Comparison of ENCODE assay signal across 8 cellular contexts in genomic region chr16:4288148-4288921, GRCh38. TPM values are rescaled to one million over a fixed set of nuclear protein-coding genes. Genes with fewer than 3 reads are reported as not detected.
A peak's percentile ranks its signal among the peaks of the same experiment; 100 is the strongest.
DNase-seq lines count a peak whose midpoint lies in the region; ATAC-seq and TF ChIP-seq lines count a peak whose summit lies in the region.

No MANE protein-coding gene starts in this region.

- H3K9ac ChIP-seq in HCT116 (ENCODE audit: low read length) (peak overlapping the region; percentile 53), endodermal cell (ENCODE audit: extremely low read depth, low read length, poor library complexity, severe bottlenecking) (no peak overlapping the region)

- H3K27ac ChIP-seq in HCT116 (ENCODE audit: low read depth, low read length) = no peak overlapping the region; the same call in 1 of the 2 replicates
- H3K27ac ChIP-seq in endodermal cell (ENCODE audit: low read depth, low read length) = no peak overlapping the region

- DNase-seq in ELF-1 (ENCODE audit: low read depth, low spot score) (peak; percentile 83), HCT116 (ENCODE audit: low read depth, low spot score) (no peak), NCI-H69 (lab: John Stamatoyannopoulos, UW) (peak; percentile 83), endodermal cell (peak; percentile 95), myocyte (ENCODE audit: low read depth) (peak; percentile 67)
- DNase-seq in activated CD8-positive, alpha-beta memory T cell treated with anti-CD3 and anti-CD28 coated beads for 1 hour (ENCODE audit: extremely low read depth in 1 of 2, low read depth in 1 of 2) = peak; percentile 64 to 80
- DNase-seq in stimulated activated CD8-positive, alpha-beta memory T cell treated with anti-CD3 and anti-CD28 coated beads, Interleukin-7, amount 100 ng/mL, for 4 hours (ENCODE audit: low read depth in 2 of 2) = peak; percentile 47 to 64

- no peaks in the 10 kb centered on the region for H4K20me1 ChIP-seq in HCT116 (ENCODE audit: insufficient read depth)

- H3K79me2 ChIP-seq in HCT116 (ENCODE audit: insufficient read depth, low read length) = no peaks in the 10 kb centered on the region

- ATAC-seq in HCT116 (peak; percentile 85), HG02884 (IDR thresholded peaks at IDR 0.05; ENCODE audit: unreplicated experiment) (no peak)

- POLR2A ChIA-PET in HCT116 (lab: Charles Lee) = interaction anchor here (0.7 to 2.1 kb wide), 3 partner anchors 11 to 105 kb away, joined by 3 to 6 read pairs (median 3); no protein-coding TSS in a partner anchor

- peak overlapping the region; percentile 68 for H3K27ac Mint-ChIP-seq in endodermal cell

- WGBS in endodermal cell (ENCODE audit: insufficient coverage in 1 of 2, insufficient read length in 1 of 2), 2 experiments = 37 to 55% methylated on average over 12 to 22 of the region's 22 CpGs

- H3K4me3 ChIP-seq in HCT116 (replicated peaks in 1 of 2; ENCODE audit: low read depth in 1 of 2, low read length in 2 of 2) (peak overlapping the region in 1 of 2 experiments; percentile 20; a peak in 2 of 4 replicates), endodermal cell (ENCODE audit: low read length) (no peak overlapping the region)

- no peak overlapping the region for H3K4me3 Mint-ChIP-seq in endodermal cell

- peaks cover 14% of the 10 kb centered on the region for H3K4me1 Mint-ChIP-seq in endodermal cell

- peak overlapping the region; percentile 71 for H3K4me2 ChIP-seq in HCT116 (ENCODE audit: low read length)

- H3K9me2 ChIP-seq in HCT116 (ENCODE audit: insufficient read depth) = no peaks in the 10 kb centered on the region

- TF ChIP-seq RAD21 in HCT116 (IDR thresholded peaks at IDR 0.05; ENCODE audit: low read depth) = peak; percentile 95

- CTCF ChIA-PET in HCT116 (lab: Charles Lee) = interaction anchor here (0.6 to 2.9 kb wide), 12 partner anchors 9 to 260 kb away, joined by 3 to 21 read pairs (median 8); partner anchors contain the start of gene TFAP4

- H2AFZ ChIP-seq in HCT116 (ENCODE audit: low read depth, low read length, poor library complexity, severe bottlenecking) = no peak overlapping the region

- TF ChIP-seq POLR2A in HCT116 (IDR thresholded peaks at IDR 0.05; ENCODE audit: borderline replicate concordance, extremely low read depth, insufficient read depth, insufficient read length) = no peak

- H3K9me3 ChIP-seq in HCT116 (ENCODE audit: control insufficient read depth in 1 of 2, insufficient read depth in 1 of 2, low read depth in 1 of 2, low read length in 2 of 2) (no peaks in the 10 kb centered on the region), endodermal cell (ENCODE audit: control insufficient read depth, low read length) (no peaks in the 10 kb centered on the region)

- H3K36me3 ChIP-seq in HCT116 (ENCODE audit: control insufficient read depth in 1 of 2, insufficient read depth in 2 of 2, low read length in 2 of 2) (no peaks in the 10 kb centered on the region), endodermal cell (ENCODE audit: control insufficient read depth, insufficient read depth, low read length) (no peaks in the 10 kb centered on the region)

- H3K9me3 Mint-ChIP-seq in endodermal cell = no peaks in the 10 kb centered on the region

- no TSS peak for BruUV-seq in HCT116 (replicated peaks; lab: Mats Ljungman, UMichigan)

- TF ChIP-seq CTCF in HCT116 (IDR thresholded peaks at IDR 0.05 in 2 of 3, conservative IDR thresholded peaks at IDR 0.05 in 1 of 3; ENCODE audit: borderline replicate concordance in 1 of 3, insufficient read depth in 1 of 3, low read depth in 2 of 3, low read length in 2 of 3) = peak; percentile 88 to 99 (median 98)
- TF ChIP-seq CTCF in endodermal cell (conservative IDR thresholded peaks at IDR 0.05) = peak; percentile 99

- intact Hi-C loops in HCT116 (cut with micrococcal nuclease) = loop anchor here (1.0 kb wide), 1 partner anchor 42 kb away; no protein-coding TSS in a partner anchor

- RAD21 ChIA-PET in HCT116 (lab: Charles Lee; ENCODE audit: low non-redundant PET in 1 of 2, low total read pairs in 2 of 2, uncharacterized antibody in 2 of 2, unreplicated experiment in 2 of 2) = interaction anchor here (0.7 to 1.1 kb wide), 3 partner anchors 28 to 42 kb away, joined by 3 to 5 read pairs (median 4); partner anchors contain the start of gene GLIS2 (in 1 of the 2)

- no peaks in the 10 kb centered on the region for H3K36me3 Mint-ChIP-seq in endodermal cell (ENCODE audit: low read depth)

- peaks cover 4% of the 10 kb centered on the region for H3K27me3 Mint-ChIP-seq in endodermal cell (ENCODE audit: insufficient read depth)

- no peaks in the 10 kb centered on the region for H3K27me3 ChIP-seq in HCT116 (ENCODE audit: insufficient read depth, low read length)
- H3K27me3 ChIP-seq in endodermal cell (ENCODE audit: control insufficient read depth, insufficient read depth, low read length, poor library complexity, severe bottlenecking) = no peaks in the 10 kb centered on the region

- peaks cover 48 to 75% of the 10 kb centered on the region in 2 experiments for H3K4me1 ChIP-seq in HCT116 (ENCODE audit: control insufficient read depth in 1 of 2, insufficient read depth in 2 of 2, low read length in 2 of 2)
- peaks cover 2% of the 10 kb centered on the region for H3K4me1 ChIP-seq in endodermal cell (ENCODE audit: control insufficient read depth, insufficient read depth, low read length)

TF ChIP-seq in HCT116, 20 proteins besides CTCF, POLR2A, EP300 and RAD21:
- TF ChIP-seq, protein P1, sequence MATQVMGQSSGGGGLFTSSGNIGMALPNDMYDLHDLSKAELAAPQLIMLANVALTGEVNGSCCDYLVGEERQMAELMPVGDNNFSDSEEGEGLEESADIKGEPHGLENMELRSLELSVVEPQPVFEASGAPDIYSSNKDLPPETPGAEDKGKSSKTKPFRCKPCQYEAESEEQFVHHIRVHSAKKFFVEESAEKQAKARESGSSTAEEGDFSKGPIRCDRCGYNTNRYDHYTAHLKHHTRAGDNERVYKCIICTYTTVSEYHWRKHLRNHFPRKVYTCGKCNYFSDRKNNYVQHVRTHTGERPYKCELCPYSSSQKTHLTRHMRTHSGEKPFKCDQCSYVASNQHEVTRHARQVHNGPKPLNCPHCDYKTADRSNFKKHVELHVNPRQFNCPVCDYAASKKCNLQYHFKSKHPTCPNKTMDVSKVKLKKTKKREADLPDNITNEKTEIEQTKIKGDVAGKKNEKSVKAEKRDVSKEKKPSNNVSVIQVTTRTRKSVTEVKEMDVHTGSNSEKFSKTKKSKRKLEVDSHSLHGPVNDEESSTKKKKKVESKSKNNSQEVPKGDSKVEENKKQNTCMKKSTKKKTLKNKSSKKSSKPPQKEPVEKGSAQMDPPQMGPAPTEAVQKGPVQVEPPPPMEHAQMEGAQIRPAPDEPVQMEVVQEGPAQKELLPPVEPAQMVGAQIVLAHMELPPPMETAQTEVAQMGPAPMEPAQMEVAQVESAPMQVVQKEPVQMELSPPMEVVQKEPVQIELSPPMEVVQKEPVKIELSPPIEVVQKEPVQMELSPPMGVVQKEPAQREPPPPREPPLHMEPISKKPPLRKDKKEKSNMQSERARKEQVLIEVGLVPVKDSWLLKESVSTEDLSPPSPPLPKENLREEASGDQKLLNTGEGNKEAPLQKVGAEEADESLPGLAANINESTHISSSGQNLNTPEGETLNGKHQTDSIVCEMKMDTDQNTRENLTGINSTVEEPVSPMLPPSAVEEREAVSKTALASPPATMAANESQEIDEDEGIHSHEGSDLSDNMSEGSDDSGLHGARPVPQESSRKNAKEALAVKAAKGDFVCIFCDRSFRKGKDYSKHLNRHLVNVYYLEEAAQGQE (IDR thresholded peaks at IDR 0.05; ENCODE audit: low read depth) = no peak
- TF ChIP-seq TCF7L2 (IDR thresholded peaks at IDR 0.05; ENCODE audit: borderline replicate concordance, extremely low read depth, insufficient read depth, insufficient read length) (peak; percentile 33), FOSL1 (IDR thresholded peaks at IDR 0.05; ENCODE audit: low read depth) (peak; percentile 19; the same call in 1 of the 2 replicates)

RNA-seq across cellular contexts. Expression of gene TFAP4, which starts 15.5 kb away (rescaled TPM):
- total RNA-seq in HCT116 (2021; ENCODE audit: unreplicated experiment) = 37.1 TPM
- polyA plus RNA-seq in HCT116 (2012) = 21.3 and 21.7 TPM in 2 replicates
- total RNA-seq in endodermal cell = 10 to 100 TPM; 28.2 to 30.1 TPM
- 23.3 TPM for polyA plus RNA-seq in endodermal cell (2013, experiment 1 of 2)
- polyA plus RNA-seq in endodermal cell (2013, experiment 2 of 2) = 19.3 TPM
- 4.4 and 5.0 TPM in 2 replicates for total RNA-seq in myocyte
- polyA plus RNA-seq in myocyte (2012) = 3.5 TPM

RNA-seq across cellular contexts. Expression of gene GLIS2, which starts 27.5 kb away (rescaled TPM):
- total RNA-seq in HCT116 (2021; ENCODE audit: unreplicated experiment) (18.2 TPM), endodermal cell (10 to 100 TPM in 1 of 2 donors, 1 to 10 TPM in 1; 9.1 to 13.2 TPM), myocyte (3.3 and 4.5 TPM in 2 replicates)
- polyA plus RNA-seq in HCT116 (2012) = 15.5 and 15.6 TPM in 2 replicates
- polyA plus RNA-seq in endodermal cell (2013, experiment 1 of 2) = 16.6 TPM
- polyA plus RNA-seq in endodermal cell (2013, experiment 2 of 2) = 15.6 TPM
- polyA plus RNA-seq in myocyte (2012) = 65.6 TPM

RNA-seq across cellular contexts. Expression of gene SRL, which starts 46.5 kb away (rescaled TPM):
- total RNA-seq in HCT116 (2021; ENCODE audit: unreplicated experiment) (not detected), endodermal cell (not detected), myocyte (1.9 and 2.7 TPM in 2 replicates)
- 0.03 TPM in 1 of 2 replicates, not detected in the other for polyA plus RNA-seq in HCT116 (2012)
- 3.6 TPM for polyA plus RNA-seq in endodermal cell (2013, experiment 1 of 2)
- polyA plus RNA-seq in endodermal cell (2013, experiment 2 of 2) = 2.6 TPM
- 0.44 TPM for polyA plus RNA-seq in myocyte (2012)
